14 cellular contexts compared by ENCODE assay signal in the genomic region with DNA sequence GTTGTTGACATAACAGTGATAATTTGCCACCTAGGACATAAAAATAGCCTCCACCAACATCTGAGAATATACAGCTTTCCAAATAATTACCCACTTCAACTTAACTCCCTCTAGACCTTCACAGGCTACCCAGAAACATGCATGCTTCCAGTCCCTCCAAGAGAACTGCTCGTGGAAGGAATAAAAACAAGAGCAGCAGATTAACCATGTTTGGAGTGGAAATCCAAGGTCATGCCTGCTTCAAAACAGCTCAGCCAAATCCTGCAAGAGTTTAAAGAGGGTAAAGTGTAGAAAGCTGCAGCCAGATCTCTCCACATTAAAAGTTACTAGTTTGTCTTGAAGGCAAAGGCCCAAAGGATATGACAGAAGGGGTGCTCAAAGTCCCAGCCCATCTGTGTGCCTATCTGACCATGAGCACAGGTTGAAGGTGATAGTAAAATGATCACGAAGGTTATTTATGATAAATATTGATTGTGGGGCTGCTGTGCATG.
"Had no signal": no experiment of that assay in that cellular context is flagged by ENCODE, and none has a peak within 500 bp of the region (broad histone marks: within the 10 kb centered on the region; RNA-seq: fewer than 3 reads in every experiment).

No MANE protein-coding gene starts in this region.

- H3K27me3 ChIP-seq: pancreas, tibial nerve had no signal

- H3K27ac ChIP-seq: pancreas, SK-N-MC, tibial nerve had no signal

- H3K9me3 ChIP-seq: pancreas, tibial nerve had no signal

- FAIRE-seq: colon, small intestine had no signal

- H3K36me3 ChIP-seq: pancreas, tibial nerve had no signal

- DNase-seq: activated naive CD4-positive, alpha-beta T cell treated with anti-CD3 and anti-CD28 coated beads, Interleukin-2, amount 10 ng/mL, durations not matched to agents 7 days and 5 days; caudate nucleus; foreskin fibroblast; immature natural killer cell; left cardiac atrium; mammary epithelial cell; naive thymus-derived CD4-positive, alpha-beta T cell; pancreas; small intestine; T1000 had no signal

- H3K4me3 ChIP-seq: pancreas, SK-N-MC, tibial nerve had no signal

- ATAC-seq: activated CD4-positive, CD25-positive, alpha-beta regulatory T cell treated with anti-CD3 and anti-CD28 coated beads, Interleukin-2, amount 50 U/mL, for 24 hours; naive thymus-derived CD4-positive, alpha-beta T cell had no signal
